11 cellular contexts compared by ENCODE assay signal in the genomic region with DNA sequence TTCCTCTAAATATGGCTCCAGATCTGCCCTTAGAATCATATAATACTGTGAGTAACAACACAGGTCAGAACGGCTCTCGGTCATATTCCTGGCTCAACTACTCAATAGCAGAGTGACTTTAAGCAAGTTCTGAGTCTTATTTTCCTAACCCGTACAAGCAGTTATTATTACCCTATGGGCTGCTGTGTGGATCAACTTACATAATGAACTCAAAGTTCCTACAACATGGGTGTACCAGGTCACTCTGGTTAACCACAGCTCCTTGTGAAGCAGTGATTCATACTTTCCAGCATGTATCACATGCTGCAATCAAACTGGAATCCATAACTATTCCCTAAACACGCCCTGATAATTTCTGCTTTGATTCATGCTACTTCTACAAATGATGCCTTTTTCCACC.
A peak's percentile ranks its signal among the peaks of the same experiment; 100 is the strongest.
DNase-seq lines count a peak whose midpoint lies in the region; ATAC-seq and TF ChIP-seq lines count a peak whose summit lies in the region.
"Had no signal": no experiment of that assay in that cellular context is flagged by ENCODE, and none has a peak within 500 bp of the region (broad histone marks: within the 10 kb centered on the region; RNA-seq: fewer than 3 reads in every experiment).

No MANE protein-coding gene starts in this region.

- in situ Hi-C loops in astrocyte of the spinal cord (cut with HindIII; ENCODE audit: low sequenced_read_pairs) = no loop called here

- no peak for ATAC-seq in HG02678 (IDR thresholded peaks at IDR 0.05; ENCODE audit: unreplicated experiment)
- ATAC-seq: body of pancreas had no signal

- DNase-seq in BJ (ENCODE audit: low read depth) (peak; percentile 96), M059J (ENCODE audit: low read depth) (peak; percentile 99), astrocyte of the spinal cord (ENCODE audit: low read depth, low spot score) (peak; percentile 99), myocyte (ENCODE audit: low read depth) (peak; percentile 99), NCI-H526 (lab: John Stamatoyannopoulos, UW) (no peak), NCI-H510A (lab: John Stamatoyannopoulos, UW) (no peak), NCI-H524 (lab: John Stamatoyannopoulos, UW) (no peak)
- DNase-seq: activated CD4-positive, alpha-beta T cell treated with anti-CD3 and anti-CD28 coated beads for 1 hour; NCI-H774 had no signal

- CTCF ChIA-PET in BJ (lab: Yijun Ruan, JAX) = no interaction called here

- H3K4me3 ChIP-seq in BJ (ENCODE audit: low read depth, low read length) (no peak overlapping the region), astrocyte of the spinal cord (ENCODE audit: low read depth, low read length) (no peak overlapping the region)
- H3K4me3 ChIP-seq: body of pancreas had no signal

- no peaks in the 10 kb centered on the region for H3K36me3 ChIP-seq in BJ (ENCODE audit: control insufficient read depth, insufficient read depth, low read length)

- POLR2A ChIA-PET in BJ (lab: Charles Lee) = no interaction called here

- H3K27me3 ChIP-seq in BJ (ENCODE audit: control insufficient read depth, insufficient read depth, low read length) = no peaks in the 10 kb centered on the region
- H3K27me3 ChIP-seq: body of pancreas had no signal

- TF ChIP-seq CTCF in BJ (IDR thresholded peaks at IDR 0.05; ENCODE audit: insufficient read depth, low read depth, low read length) (no peak), astrocyte of the spinal cord (IDR thresholded peaks at IDR 0.05; ENCODE audit: low read depth, low read length) (no peak)

Comparison
In these comparisons a context has a peak if more than half of its experiments do, and no peak if none do; other contexts are left out.
1. DNase-seq: peak in BJ (single experiment), M059J (single experiment), astrocyte of the spinal cord (single experiment) and myocyte (single experiment); none in NCI-H526 (0 of 2), NCI-H510A (single experiment) and NCI-H524 (0 of 2).